12 cellular contexts compared by ENCODE assay signal in genomic region chr1:16074217-16074616, GRCh38. TPM values are rescaled to one million over a fixed set of nuclear protein-coding genes. Genes with fewer than 3 reads are reported as not detected.
A peak's percentile ranks its signal among the peaks of the same experiment; 100 is the strongest.
DNase-seq lines count a peak whose midpoint lies in the region; ATAC-seq and TF ChIP-seq lines count a peak whose summit lies in the region.
"Had no signal": no experiment of that assay in that cellular context is flagged by ENCODE, and none has a peak within 500 bp of the region (broad histone marks: within the 10 kb centered on the region; RNA-seq: fewer than 3 reads in every experiment).

No MANE protein-coding gene starts in this region.

- H3K36me3 Mint-ChIP-seq in activated T-cell treated with anti-CD3 and anti-CD28 coated beads, Interleukin-2, amount 50 U/mL, for 4 hours (ENCODE audit: insufficient read depth): no peaks in the 10 kb centered on the region
- H3K36me3 Mint-ChIP-seq in glutamatergic neuron (ENCODE audit: unreplicated experiment): no peaks in the 10 kb centered on the region

- H3K4me1 ChIP-seq in OCI-LY7 (ENCODE audit: insufficient read depth, low read length, poor library complexity, severe bottlenecking) (peaks cover 15% of the 10 kb centered on the region), rectal smooth muscle tissue (ENCODE audit: control insufficient read depth, insufficient read depth, low read length) (peaks cover 4% of the 10 kb centered on the region)

- peak overlapping the region; percentile 76 for H3K4me3 Mint-ChIP-seq in activated T-cell treated with anti-CD3 and anti-CD28 coated beads, Interleukin-2, amount 50 U/mL, for 4 hours
- H3K4me3 Mint-ChIP-seq in glutamatergic neuron (ENCODE audit: unreplicated experiment): peak overlapping the region; percentile 78

- H3K79me2 ChIP-seq in OCI-LY7 (ENCODE audit: insufficient read depth, low read depth, low read length): no peaks in the 10 kb centered on the region

- POLR2A ChIA-PET in OCI-LY7 (lab: Charles Lee): no interaction called here
- POLR2A ChIA-PET in HEK293T (lab: Yijun Ruan, JAX): interaction anchor here (0.9 kb wide), 1 partner anchor 8 kb away, joined by 3 read pairs; no protein-coding TSS in a partner anchor

- CTCF ChIA-PET in OCI-LY7 (lab: Charles Lee; ENCODE audit: unreplicated experiment) (interaction anchor here (1.0 kb wide), 1 partner anchor 19 kb away, joined by 3 read pairs; no protein-coding TSS in a partner anchor), HEK293T (lab: Yijun Ruan, JAX) (interaction anchor here (0.6 to 1.2 kb wide), 3 partner anchors 12 to 197 kb away, joined by 3 to 4 read pairs (median 3); no protein-coding TSS in a partner anchor)

- ATAC-seq in activated T-cell treated with anti-CD3 and anti-CD28 coated beads, Interleukin-2, amount 50 U/mL, for 4 hours: no peak
- ATAC-seq in left lobe of liver: no peak

- peaks cover 5% of the 10 kb centered on the region for H3K27me3 ChIP-seq in rectal smooth muscle tissue (ENCODE audit: control insufficient read depth, insufficient read depth, low read length)

- intact Hi-C loops in OCI-LY7 (cut with micrococcal nuclease; ENCODE audit: unreplicated experiment): no loop called here

- H3K4me2 ChIP-seq in OCI-LY7 (ENCODE audit: low read length): peak overlapping the region; percentile 83; the same call in 1 of the 2 replicates

- H3K27ac ChIP-seq in OCI-LY7 (ENCODE audit: low read depth, low read length, poor library complexity, severe bottlenecking) (no peak overlapping the region), rectal smooth muscle tissue (ENCODE audit: low read depth, low read length) (no peak overlapping the region)

- no TSS peak for BruUV-seq in OCI-LY7 (replicated peaks; lab: Mats Ljungman, UMichigan)

- H3K27me3 Mint-ChIP-seq in activated T-cell treated with anti-CD3 and anti-CD28 coated beads, Interleukin-2, amount 50 U/mL, for 4 hours (ENCODE audit: low read depth): peaks cover 12% of the 10 kb centered on the region
- H3K27me3 Mint-ChIP-seq in glutamatergic neuron (ENCODE audit: unreplicated experiment): peaks cover 12% of the 10 kb centered on the region

- no peaks in the 10 kb centered on the region for H4K20me1 ChIP-seq in OCI-LY7 (ENCODE audit: insufficient read depth, low read length)

- no peak overlapping the region; the same call in 1 of the 2 replicates for H2AFZ ChIP-seq in OCI-LY7 (ENCODE audit: low read length)

- TF ChIP-seq CTCF in OCI-LY7 (conservative IDR thresholded peaks at IDR 0.05; ENCODE audit: low read length): no peak
- no peak for TF ChIP-seq CTCF in glutamatergic neuron (IDR thresholded peaks at IDR 0.05; ENCODE audit: partially characterized antibody, unreplicated experiment)

- no peaks in the 10 kb centered on the region for H3K36me3 ChIP-seq in OCI-LY7 (ENCODE audit: insufficient read depth, low read length)
- H3K36me3 ChIP-seq in rectal smooth muscle tissue (ENCODE audit: control insufficient read depth, insufficient read depth, low read length): no peaks in the 10 kb centered on the region
- H3K36me3 ChIP-seq: transverse colon had no signal

- H3K9me3 Mint-ChIP-seq in activated T-cell treated with anti-CD3 and anti-CD28 coated beads, Interleukin-2, amount 50 U/mL, for 4 hours: no peaks in the 10 kb centered on the region
- peaks cover 6% of the 10 kb centered on the region for H3K9me3 Mint-ChIP-seq in glutamatergic neuron (ENCODE audit: unreplicated experiment)

- H3K4me3 ChIP-seq in OCI-LY7 (ENCODE audit: low read depth, low read length, poor library complexity, severe bottlenecking): no peak overlapping the region
- peak overlapping the region; percentile 40 for H3K4me3 ChIP-seq in rectal smooth muscle tissue (ENCODE audit: low read length)

- DNase-seq in activated T-cell treated with anti-CD3 and anti-CD28 coated beads, Interleukin-2, amount 50 U/mL, for 4 hours: no peak
- DNase-seq in activated T-cell treated with anti-CD3 and anti-CD28 coated beads, Interleukin-2, amount 50 U/mL, for 48 hours: no peak
- DNase-seq in OCI-LY7 (ENCODE audit: low spot score) (no peak), glutamatergic neuron (no peak), left lobe of liver (ENCODE audit: low spot score) (no peak), HEK293T (ENCODE audit: extremely low spot score) (no peak), A172 (ENCODE audit: low spot score) (no peak)
- DNase-seq: aorta, NCI-H1092 treated with DMSO at 0.1 percent for 48 hours had no signal

- no peak overlapping the region for H3K9ac ChIP-seq in rectal smooth muscle tissue (ENCODE audit: low read length)

- no peaks in the 10 kb centered on the region for H3K9me3 ChIP-seq in OCI-LY7 (ENCODE audit: low read length)
- H3K9me3 ChIP-seq: transverse colon had no signal

- peaks cover 21% of the 10 kb centered on the region for H3K4me1 Mint-ChIP-seq in activated T-cell treated with anti-CD3 and anti-CD28 coated beads, Interleukin-2, amount 50 U/mL, for 4 hours (ENCODE audit: low read depth)
- peaks cover 6% of the 10 kb centered on the region for H3K4me1 Mint-ChIP-seq in glutamatergic neuron (ENCODE audit: low read depth, unreplicated experiment)

- H3K9me2 ChIP-seq in OCI-LY7 (ENCODE audit: insufficient read depth, low read length): no peaks in the 10 kb centered on the region

- H3K27ac Mint-ChIP-seq in glutamatergic neuron (ENCODE audit: unreplicated experiment): no peak overlapping the region

TF ChIP-seq in HEK293T, 16 proteins besides CTCF, POLR2A, EP300 and RAD21:
- no peak for TF ChIP-seq ARNT (IDR thresholded peaks at IDR 0.05)
- no peak for TF ChIP-seq L3MBTL2 (conservative IDR thresholded peaks at IDR 0.05)
- TF ChIP-seq CTBP1 (IDR thresholded peaks at IDR 0.05; ENCODE audit: borderline replicate concordance): no peak
- no peak for TF ChIP-seq SUZ12 (IDR thresholded peaks at IDR 0.05)
- no peak for TF ChIP-seq TARDBP (IDR thresholded peaks at IDR 0.05)
- TF ChIP-seq PKNOX1 (IDR thresholded peaks at IDR 0.05): no peak
- no peak for TF ChIP-seq NFRKB (IDR thresholded peaks at IDR 0.05)
- no peak for TF ChIP-seq FOXK2 (IDR thresholded peaks at IDR 0.05)
- no peak for TF ChIP-seq FOXA1 (IDR thresholded peaks at IDR 0.05)

RNA-seq across cellular contexts. Expression of gene FAM131C, which starts 0.8 kb away (rescaled TPM):
- under 1 TPM in 2 of 3 donors, not detected in 1; 0.20 to 0.24 TPM for total RNA-seq in activated T-cell treated with anti-CD3 and anti-CD28 coated beads, Interleukin-2, amount 50 U/mL, for 4 hours
- total RNA-seq in OCI-LY7 (2014; rRNA removed; shearing (Covaris generic)): not detected in 2 replicates
- not detected in 2 replicates for total RNA-seq in OCI-LY7 (2022)
- 1.1 TPM for total RNA-seq in glutamatergic neuron (ENCODE audit: unreplicated experiment)
- not detected for total RNA-seq in left lobe of liver
- total RNA-seq in A172 (2014; rRNA removed; shearing (Covaris generic)): 1.1 and 1.8 TPM in 2 replicates

RNA-seq across cellular contexts. Expression of gene CLCNKB, which starts 30.6 kb away (rescaled TPM):
- total RNA-seq in activated T-cell treated with anti-CD3 and anti-CD28 coated beads, Interleukin-2, amount 50 U/mL, for 4 hours: not detected
- not detected in 2 replicates for total RNA-seq in OCI-LY7 (2014; rRNA removed; shearing (Covaris generic))
- total RNA-seq in OCI-LY7 (2022): not detected in 2 replicates
- total RNA-seq in glutamatergic neuron (ENCODE audit: unreplicated experiment): not detected
- total RNA-seq in left lobe of liver: not detected
- not detected in 2 replicates for total RNA-seq in A172 (2014; rRNA removed; shearing (Covaris generic))
- total RNA-seq: activated CD8-positive, alpha-beta T cell treated with anti-CD3 and anti-CD28 coated beads, Interleukin-2, amount 10 ng/mL, durations not matched to agents 7 days and 5 days had no signal

RNA-seq across cellular contexts. Expression of gene CLCNKA, which starts 52.4 kb away (rescaled TPM):
- total RNA-seq in activated T-cell treated with anti-CD3 and anti-CD28 coated beads, Interleukin-2, amount 50 U/mL, for 4 hours: not detected
- not detected in 2 replicates for total RNA-seq in OCI-LY7 (2014; rRNA removed; shearing (Covaris generic))
- total RNA-seq in OCI-LY7 (2022) (not detected in 2 replicates), glutamatergic neuron (ENCODE audit: unreplicated experiment) (0.34 TPM), left lobe of liver (0.08 TPM)
- not detected in 2 replicates for total RNA-seq in A172 (2014; rRNA removed; shearing (Covaris generic))
- total RNA-seq: activated CD8-positive, alpha-beta T cell treated with anti-CD3 and anti-CD28 coated beads, Interleukin-2, amount 10 ng/mL, durations not matched to agents 7 days and 5 days had no signal

RNA-seq across cellular contexts. Expression of gene HSPB7, which starts 56.4 kb away (rescaled TPM):
- under 1 TPM; 0.16 to 0.43 (median 0.24) TPM for total RNA-seq in activated T-cell treated with anti-CD3 and anti-CD28 coated beads, Interleukin-2, amount 50 U/mL, for 4 hours
- total RNA-seq in OCI-LY7 (2014; rRNA removed; shearing (Covaris generic)): not detected in 2 replicates
- total RNA-seq in OCI-LY7 (2022) (not detected in 2 replicates), glutamatergic neuron (ENCODE audit: unreplicated experiment) (not detected), left lobe of liver (1.2 TPM)
- not detected in 2 replicates for total RNA-seq in A172 (2014; rRNA removed; shearing (Covaris generic))
- total RNA-seq: activated CD8-positive, alpha-beta T cell treated with anti-CD3 and anti-CD28 coated beads, Interleukin-2, amount 10 ng/mL, durations not matched to agents 7 days and 5 days had no signal
